Comparison of ENCODE assay signal across 1 cellular context in genomic region chr2:168230389-168230788, GRCh38.
TF ChIP-seq lines count a peak whose summit lies in the region.

No MANE protein-coding gene starts in this region.

TF ChIP-seq in HepG2, 621 proteins besides CTCF, POLR2A, EP300 and RAD21:
- TF ChIP-seq FOXO1 (CRISPR knock-in tag; IDR thresholded peaks at IDR 0.05) (no peak), ZNF878 (CRISPR knock-in tag; IDR thresholded peaks at IDR 0.05) (0 out of 2 replicates have a peak, but pooled peaks have one; percentile 19), CC2D1A (CRISPR knock-in tag; IDR thresholded peaks at IDR 0.05) (no peak), ZNF609 (CRISPR knock-in tag; IDR thresholded peaks at IDR 0.05; ENCODE audit: borderline replicate concordance) (no peak), ISL2 (CRISPR knock-in tag; IDR thresholded peaks at IDR 0.05) (no peak), ZNF589 (CRISPR knock-in tag; conservative IDR thresholded peaks at IDR 0.05) (no peak), ZSCAN29 (CRISPR knock-in tag; conservative IDR thresholded peaks at IDR 0.05) (no peak), KDM1A (CRISPR knock-in tag; IDR thresholded peaks at IDR 0.05) (no peak), ZNF367 (CRISPR knock-in tag; IDR thresholded peaks at IDR 0.05; ENCODE audit: borderline replicate concordance) (no peak), ZNF33B (CRISPR knock-in tag; IDR thresholded peaks at IDR 0.05) (no peak), ZNF644 (CRISPR knock-in tag; IDR thresholded peaks at IDR 0.05; ENCODE audit: low read depth) (no peak), CBX5 (CRISPR knock-in tag; IDR thresholded peaks at IDR 0.05; ENCODE audit: borderline replicate concordance) (no peak), RBAK (CRISPR knock-in tag; IDR thresholded peaks at IDR 0.05) (peak; percentile 98), ZNF546 (CRISPR knock-in tag; conservative IDR thresholded peaks at IDR 0.05) (no peak), SIN3A (IDR thresholded peaks at IDR 0.05; ENCODE audit: borderline replicate concordance, low read depth, low read length) (no peak), ZNF670 (CRISPR knock-in tag; IDR thresholded peaks at IDR 0.05; ENCODE audit: borderline replicate concordance) (no peak)
